ENCODE assay signal across 8 cellular contexts in genomic region chr11:17730608-17731462, GRCh38. TPM values are rescaled to one million over a fixed set of nuclear protein-coding genes. Genes with fewer than 3 reads are reported as not detected.
DNase-seq lines count a peak whose midpoint lies in the region; ATAC-seq and TF ChIP-seq lines count a peak whose summit lies in the region.

No MANE protein-coding gene starts in this region.

- peaks cover 5% of the 10 kb centered on the region for H3K4me1 Mint-ChIP-seq in activated CD4-positive, alpha-beta T cell treated with anti-CD3 and anti-CD28 coated beads for 36 hours

- TF ChIP-seq CTCF in coronary artery (IDR thresholded peaks at IDR 0.05) (peak; percentile 58), lower leg skin (IDR thresholded peaks at IDR 0.05) (peak in 1 of 3 donors; percentile 27)

- H3K36me3 Mint-ChIP-seq in activated CD4-positive, alpha-beta T cell treated with anti-CD3 and anti-CD28 coated beads for 36 hours (ENCODE audit: low read depth): no peaks in the 10 kb centered on the region

- H3K4me3 Mint-ChIP-seq in activated CD4-positive, alpha-beta T cell treated with anti-CD3 and anti-CD28 coated beads for 36 hours: no peak overlapping the region

- 14 to 19% methylated on average over 9 of the region's 9 CpGs for WGBS in lower leg skin, 2 donors

- H3K27ac ChIP-seq in coronary artery: no peak overlapping the region

- peak; percentile 81 for ATAC-seq in GM19395 (IDR thresholded peaks at IDR 0.05; ENCODE audit: unreplicated experiment)
- peak; percentile 86 for ATAC-seq in HG03469 (IDR thresholded peaks at IDR 0.05; ENCODE audit: unreplicated experiment)
- peak; percentile 88 for ATAC-seq in activated CD4-positive, alpha-beta T cell treated with anti-CD3 and anti-CD28 coated beads for 36 hours

- POLR2A ChIA-PET in activated CD4-positive, alpha-beta T cell treated with anti-CD3 and anti-CD28 coated beads for 36 hours (lab: Charles Lee): no interaction called here

- no peak for TF ChIP-seq POLR2A in lower leg skin (IDR thresholded peaks at IDR 0.05)

- CTCF ChIA-PET in activated CD4-positive, alpha-beta T cell treated with anti-CD3 and anti-CD28 coated beads for 36 hours (lab: Charles Lee): interaction anchor here (0.5 to 7.6 kb wide), 39 partner anchors 11 to 380 kb away, joined by 3 to 115 read pairs (median 4); no protein-coding TSS in a partner anchor

- DNase-seq in CD1c-positive myeloid dendritic cell (ENCODE audit: extremely low spot score) (peak; percentile 65), NCI-H524 (lab: John Stamatoyannopoulos, UW) (peak; percentile 78 to 93), coronary artery (ENCODE audit: low spot score) (peak; percentile 78), lower leg skin (ENCODE audit: low spot score in 2 of 2) (peak; percentile 63 to 89)
- peak; percentile 84 for DNase-seq in activated CD4-positive, alpha-beta T cell treated with anti-CD3 and anti-CD28 coated beads for 36 hours
- DNase-seq in stimulated activated CD8-positive, alpha-beta memory T cell treated with anti-CD3 and anti-CD28 coated beads, Interleukin-12 subunit alpha, Interleukin-12 subunit beta, amount 100 ng/mL, for 4 hours (ENCODE audit: low read depth): peak; percentile 16

- H3K27ac Mint-ChIP-seq in activated CD4-positive, alpha-beta T cell treated with anti-CD3 and anti-CD28 coated beads for 36 hours: no peak overlapping the region

- H3K27me3 Mint-ChIP-seq in activated CD4-positive, alpha-beta T cell treated with anti-CD3 and anti-CD28 coated beads for 36 hours: peaks cover 36% of the 10 kb centered on the region

- intact Hi-C loops in activated CD4-positive, alpha-beta T cell treated with anti-CD3 and anti-CD28 coated beads for 36 hours (cut with DNase I, micrococcal nuclease): loop anchor here (1.0 to 2.0 kb wide), 3 partner anchors 132 to 376 kb away; partner anchors contain the start of gene SAAL1 (in 1 of the 2)
- intact Hi-C loops in lower leg skin (cut with DNase I; ENCODE audit: low total_unique reads): no loop called here

- H3K9me3 Mint-ChIP-seq in activated CD4-positive, alpha-beta T cell treated with anti-CD3 and anti-CD28 coated beads for 36 hours (ENCODE audit: low read depth): no peaks in the 10 kb centered on the region

- H3K4me3 ChIP-seq in coronary artery (no peak overlapping the region), lower leg skin (ENCODE audit: low read depth, poor library complexity, severe bottlenecking) (no peak overlapping the region)

RNA-seq across cellular contexts. Expression of gene KCNC1, which starts 3.7 kb away (rescaled TPM):
- total RNA-seq in activated CD4-positive, alpha-beta T cell treated with anti-CD3 and anti-CD28 coated beads for 36 hours: not detected
- total RNA-seq in lower leg skin: under 1 TPM in 1 of 4 donors, not detected in 3; 0.06 TPM

RNA-seq across cellular contexts. Expression of gene MYOD1, which starts 11.5 kb away (rescaled TPM):
- total RNA-seq in activated CD4-positive, alpha-beta T cell treated with anti-CD3 and anti-CD28 coated beads for 36 hours: not detected
- not detected for total RNA-seq in lower leg skin

Comparison
In these comparisons a context has a peak if more than half of its experiments do, and no peak if none do; other contexts are left out.
1. DNase-seq: peak in every context shown above with its lines; median percentile 86 in NCI-H524; 84 in activated CD4-positive, alpha-beta T cell treated with anti-CD3 and anti-CD28 coated beads for 36 hours; 78 in coronary artery; 76 in lower leg skin; 65 in CD1c-positive myeloid dendritic cell; 16 in stimulated activated CD8-positive, alpha-beta memory T cell treated with anti-CD3 and anti-CD28 coated beads, Interleukin-12 subunit alpha, Interleukin-12 subunit beta, amount 100 ng/mL, for 4 hours.